Comparison of ENCODE assay signal across 7 cellular contexts in the genomic region with DNA sequence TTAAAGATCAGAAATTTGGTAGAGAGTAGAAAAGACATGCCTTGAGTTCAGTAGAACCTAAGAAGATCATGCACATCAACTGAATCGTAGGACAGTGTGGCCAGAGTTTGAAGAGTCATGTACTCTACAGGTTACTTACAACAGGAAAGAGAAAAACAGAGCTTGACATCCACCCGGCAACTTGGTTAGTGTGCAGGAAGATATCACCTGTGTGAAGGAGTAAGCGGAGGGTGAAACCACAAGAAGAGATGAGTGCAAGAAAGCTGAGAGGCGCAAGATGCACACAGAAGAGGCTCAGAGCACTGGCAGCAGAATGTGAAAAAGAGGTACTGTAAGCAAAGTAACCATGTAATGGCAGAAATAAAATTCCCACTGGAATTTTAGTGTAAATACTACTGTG.
DNase-seq lines count a peak whose midpoint lies in the region; ATAC-seq, FAIRE-seq and TF ChIP-seq lines count a peak whose summit lies in the region.
"Not testable (repeated sequence)": the region's sequence is repeated elsewhere in the genome, so short reads cannot be mapped to it uniquely, and the experiment has no call there.

No MANE protein-coding gene starts in this region.

- H3K27ac Mint-ChIP-seq in CD8-positive, alpha-beta T cell: not testable (repeated sequence)
- H3K27ac Mint-ChIP-seq in WTC11 (peak overlapping the region; percentile 35), naive B cell (peak overlapping the region in 4 of 6 donors; percentile 9 to 36 (median 24))

- H3K36me3 ChIP-seq in CD8-positive, alpha-beta T cell (ENCODE audit: insufficient read depth, low read length); GM12878 (ENCODE audit: control insufficient read depth in 2 of 2, insufficient read depth in 2 of 2, low read length in 1 of 2): not testable (repeated sequence)

- in situ Hi-C loops in GM12878 (cut with MboI): not testable (repeated sequence)

- BruUV-seq in GM12878 (replicated peaks; lab: Mats Ljungman, UMichigan): not testable (repeated sequence)

- not testable (repeated sequence) for H2AFZ ChIP-seq in GM12878 (ENCODE audit: control insufficient read depth, low read depth, low read length)

- H3K4me3 Mint-ChIP-seq in CD8-positive, alpha-beta T cell; WTC11; naive B cell: not testable (repeated sequence)

- 42% methylated on average over 4 of the region's 4 CpGs for WGBS in GM12878 (ENCODE audit: insufficient coverage, insufficient replicate concordance, low lambda C conversion rate, missing lambda C conversion rate)

- RAD21 ChIA-PET in GM12878 (lab: Charles Lee; ENCODE audit: unreplicated experiment): not testable (repeated sequence)

- not testable (repeated sequence) for H3K9ac ChIP-seq in GM12878 (ENCODE audit: control insufficient read depth, insufficient read depth, low read length)

- not testable (repeated sequence) for TF ChIP-seq RAD21 in GM12878 (IDR thresholded peaks at IDR 0.05; ENCODE audit: insufficient read depth, low read depth, low read length)

- peaks cover 14% of the 10 kb centered on the region for H3K4me1 Mint-ChIP-seq in CD8-positive, alpha-beta T cell (ENCODE audit: low read depth)
- not testable (repeated sequence) for H3K4me1 Mint-ChIP-seq in WTC11, naive B cell

- H3K4me2 ChIP-seq in GM12878 (ENCODE audit: control insufficient read depth, insufficient read depth): not testable (repeated sequence)

- H3K9me3 Mint-ChIP-seq in CD8-positive, alpha-beta T cell; WTC11; naive B cell: not testable (repeated sequence)

- ATAC-seq in CD8-positive, alpha-beta T cell: peak; percentile 55
- ATAC-seq in GM19351 (IDR thresholded peaks at IDR 0.05; ENCODE audit: unreplicated experiment) (peak; percentile 56), HG03175 (IDR thresholded peaks at IDR 0.05; ENCODE audit: unreplicated experiment) (peak; percentile 45), naive B cell (ENCODE audit: low read depth in 2 of 2) (peak in 1 of 2 donors; percentile 36)
- not testable (repeated sequence) for ATAC-seq in WTC11, GM12878

- not testable (repeated sequence) for FAIRE-seq in GM12878 (lab: Jason Lieb, UNC)

- CTCF ChIA-PET in CD8-positive, alpha-beta T cell (lab: Charles Lee); WTC11 (lab: Charles Lee); GM12878 (lab: Yijun Ruan, JAX): not testable (repeated sequence)

- POLR2A ChIA-PET in CD8-positive, alpha-beta T cell (lab: Charles Lee); WTC11 (lab: Charles Lee); GM12878 (lab: Charles Lee): not testable (repeated sequence)

- H3K9me3 ChIP-seq in CD8-positive, alpha-beta T cell (ENCODE audit: low read length); GM12878 (replicated peaks; ENCODE audit: control insufficient read depth, insufficient read depth, low read length): not testable (repeated sequence)

- not testable (repeated sequence) for H3K79me2 ChIP-seq in GM12878 (ENCODE audit: control insufficient read depth, insufficient read depth, low read length)

- H3K27me3 ChIP-seq in CD8-positive, alpha-beta T cell (ENCODE audit: insufficient read depth, low read length); GM12878 (replicated peaks in 1 of 2; ENCODE audit: control insufficient read depth in 2 of 2, insufficient read depth in 2 of 2, low read length in 1 of 2): not testable (repeated sequence)

- not testable (repeated sequence) for TF ChIP-seq EP300 in GM12878 (IDR thresholded peaks at IDR 0.05; ENCODE audit: borderline replicate concordance in 1 of 2, control insufficient read depth in 1 of 2, low read depth in 2 of 2, low read length in 2 of 2)

- not testable (repeated sequence) for TF ChIP-seq CTCF in CD8-positive, alpha-beta T cell (IDR thresholded peaks at IDR 0.05); GM12865 (IDR thresholded peaks at IDR 0.05; ENCODE audit: insufficient read depth, low read depth, low read length, missing control alignments); WTC11 (IDR thresholded peaks at IDR 0.05); GM12878 (IDR thresholded peaks at IDR 0.05 in 2 of 3, conservative IDR thresholded peaks at IDR 0.05 in 1 of 3; ENCODE audit: control insufficient read depth in 2 of 3, extremely low read depth in 1 of 3, insufficient read depth in 1 of 3, low read depth in 3 of 3, low read length in 3 of 3)

- intact Hi-C loops in CD8-positive, alpha-beta T cell (cut with DNase I, micrococcal nuclease); GM12878 (cut with micrococcal nuclease; ENCODE audit: unreplicated experiment): not testable (repeated sequence)

- not testable (repeated sequence) for TF ChIP-seq POLR2A in GM12878 (IDR thresholded peaks at IDR 0.05; ENCODE audit: low read depth, low read length)

- not testable (repeated sequence) for H3K27me3 Mint-ChIP-seq in CD8-positive, alpha-beta T cell (ENCODE audit: low read depth); WTC11 (ENCODE audit: low read depth); naive B cell

- peaks cover 13% of the 10 kb centered on the region for H3K36me3 Mint-ChIP-seq in CD8-positive, alpha-beta T cell
- H3K36me3 Mint-ChIP-seq in WTC11, naive B cell: not testable (repeated sequence)

- H3K4me1 ChIP-seq in CD8-positive, alpha-beta T cell (ENCODE audit: insufficient read depth, low read length); GM12878 (ENCODE audit: control insufficient read depth, insufficient read depth, low read length): not testable (repeated sequence)

- H3K27ac ChIP-seq in CD8-positive, alpha-beta T cell (ENCODE audit: low read depth, low read length); GM12878 (ENCODE audit: control insufficient read depth, insufficient read depth): not testable (repeated sequence)

- SMC1A ChIA-PET in GM12878 (lab: Charles Lee; ENCODE audit: uncharacterized antibody, unreplicated experiment): not testable (repeated sequence)

- DNase-seq in CD8-positive, alpha-beta T cell: peak in 1 of 7 experiments; percentile 21
- DNase-seq in GM12865 (ENCODE audit: low read depth): peak; percentile 50
- not testable (repeated sequence) for DNase-seq in WTC11 (ENCODE audit: low spot score); GM12878 (ENCODE audit: low read depth, low spot score); naive B cell

- not testable (repeated sequence) for H4K20me1 ChIP-seq in GM12878 (ENCODE audit: control insufficient read depth, insufficient read depth)

- not testable (repeated sequence) for H3K4me3 ChIP-seq in CD8-positive, alpha-beta T cell (ENCODE audit: low read depth, low read length); GM12865 (ENCODE audit: low read depth, low read length); GM12878

TF ChIP-seq in GM12878, 131 proteins besides CTCF, POLR2A, EP300 and RAD21:
- peak; percentile 64 for TF ChIP-seq RUNX3 (IDR thresholded peaks at IDR 0.05; ENCODE audit: low read length)
